Comparison of ENCODE assay signal across 9 cellular contexts in the genomic region with DNA sequence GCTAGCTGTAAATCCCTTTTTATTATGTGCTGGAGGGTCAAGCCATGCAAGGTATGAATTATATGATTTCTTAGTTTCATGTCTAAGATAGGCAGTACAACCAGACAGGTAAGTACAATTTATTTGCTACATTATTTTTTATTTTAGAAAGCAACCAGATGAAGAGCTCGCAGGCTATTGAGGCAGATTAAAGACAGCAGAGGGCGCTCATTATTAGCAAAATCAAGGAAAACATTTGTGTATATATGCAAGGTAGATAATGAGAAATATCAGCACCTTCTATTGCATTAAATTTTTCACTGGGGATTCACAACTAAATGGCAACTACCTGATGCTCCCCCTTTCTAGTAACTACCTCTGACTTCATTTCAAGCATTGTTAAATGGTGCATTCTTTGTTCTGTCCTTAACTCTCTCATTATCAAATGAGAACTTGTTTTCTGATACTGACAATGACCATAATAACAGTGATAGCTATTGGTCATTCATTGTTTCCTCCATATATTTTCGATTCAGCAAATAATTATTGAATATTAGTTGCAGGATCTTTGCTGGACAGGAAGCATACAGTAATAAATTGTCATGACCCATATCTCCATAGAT. TPM values are rescaled to one million over a fixed set of nuclear protein-coding genes. Genes with fewer than 3 reads are reported as not detected.
DNase-seq lines count a peak whose midpoint lies in the region; ATAC-seq, FAIRE-seq and TF ChIP-seq lines count a peak whose summit lies in the region.
"Had no signal": no experiment of that assay in that cellular context is flagged by ENCODE, and none has a peak within 500 bp of the region (broad histone marks: within the 10 kb centered on the region; RNA-seq: fewer than 3 reads in every experiment).

No MANE protein-coding gene starts in this region.

- no peak overlapping the region for H3K4me2 ChIP-seq in GM23338

- H3K4me1 ChIP-seq in GM23338 (ENCODE audit: insufficient read depth): peaks cover 5% of the 10 kb centered on the region

- H3K36me3 ChIP-seq in GM23338 (ENCODE audit: insufficient read depth) (0 out of 2 replicates have a peak, but pooled peaks cover 5% of the 10 kb centered on the region), bronchial epithelial cell (ENCODE audit: control insufficient read depth, insufficient read depth, low read length) (no peaks in the 10 kb centered on the region)

- TF ChIP-seq CTCF in GM23338 (conservative IDR thresholded peaks at IDR 0.05; ENCODE audit: low read depth in 2 of 2) (peak; percentile 71 to 93), bronchial epithelial cell (IDR thresholded peaks at IDR 0.05; ENCODE audit: insufficient read depth, low read length, severe bottlenecking) (peak; percentile 42)

- no peak overlapping the region for H3K27ac Mint-ChIP-seq in GM23338
- H3K27ac Mint-ChIP-seq: T-helper 1 cell treated with Interleukin-12 subunit alpha and Interleukin-12 subunit beta and Interleukin-4 antibody, amounts not matched to agents 30 μg/mL and 1 μg/mL, for 36 hours had no signal

- peak; percentile 54 for ATAC-seq in GM23338
- ATAC-seq in GM19324 (IDR thresholded peaks at IDR 0.05; ENCODE audit: low FRiP score, unreplicated experiment): no peak
- ATAC-seq in GM21526 (IDR thresholded peaks at IDR 0.05; ENCODE audit: low FRiP score, unreplicated experiment): no peak

- peaks cover 15% of the 10 kb centered on the region for H3K4me1 Mint-ChIP-seq in GM23338

- H3K4me3 Mint-ChIP-seq in GM23338: no peak overlapping the region
- H3K4me3 Mint-ChIP-seq: T-helper 1 cell treated with Interleukin-12 subunit alpha and Interleukin-12 subunit beta and Interleukin-4 antibody, amounts not matched to agents 30 μg/mL and 1 μg/mL, for 36 hours had no signal

- no peak for FAIRE-seq in bronchial epithelial cell (lab: Jason Lieb, UNC)

- H3K9me2 ChIP-seq in GM23338 (ENCODE audit: insufficient read depth): no peaks in the 10 kb centered on the region

- no peak overlapping the region for H2AFZ ChIP-seq in GM23338

- H3K27me3 ChIP-seq in GM23338 (ENCODE audit: insufficient read depth): no peaks in the 10 kb centered on the region
- no peaks in the 10 kb centered on the region for H3K27me3 ChIP-seq in bronchial epithelial cell (ENCODE audit: control insufficient read depth, insufficient read depth, low read length)

- H3K27me3 Mint-ChIP-seq in GM23338 (ENCODE audit: insufficient read depth, low read depth, poor library complexity): peaks cover 1% of the 10 kb centered on the region

- H3K36me3 Mint-ChIP-seq in GM23338 (ENCODE audit: low read depth): no peaks in the 10 kb centered on the region; the same call in 2 of the 3 replicates

- H4K20me1 ChIP-seq in GM23338 (replicated peaks; ENCODE audit: insufficient read depth): no peaks in the 10 kb centered on the region

- H3K27ac ChIP-seq in GM23338 (ENCODE audit: low read depth): no peak overlapping the region

- no peaks in the 10 kb centered on the region for H3F3A ChIP-seq in GM23338 (replicated peaks; ENCODE audit: low read depth)

- DNase-seq in GM23338 (ENCODE audit: low spot score) (peak; percentile 63), NCI-H2227 (lab: John Stamatoyannopoulos, UW; ENCODE audit: unreplicated experiment) (peak; percentile 3), bronchial epithelial cell (ENCODE audit: low read depth) (peak; percentile 67), midbrain (lab: John Stamatoyannopoulos, UW) (peak; percentile 15), hepatic stellate cell (ENCODE audit: low spot score) (no peak), DMS79 treated with DMSO at 0.1 percent for 48 hours (lab: John Stamatoyannopoulos, UW) (no peak)

- H3K79me2 ChIP-seq in GM23338 (replicated peaks; ENCODE audit: insufficient read depth): no peaks in the 10 kb centered on the region

- no peak overlapping the region for H3K4me3 ChIP-seq in GM23338
- H3K4me3 ChIP-seq in bronchial epithelial cell (ENCODE audit: low read depth, low read length): no peak overlapping the region

- no peaks in the 10 kb centered on the region for H3K9me3 Mint-ChIP-seq in GM23338
- H3K9me3 Mint-ChIP-seq: T-helper 1 cell treated with Interleukin-12 subunit alpha and Interleukin-12 subunit beta and Interleukin-4 antibody, amounts not matched to agents 30 μg/mL and 1 μg/mL, for 36 hours had no signal

TF ChIP-seq in GM23338, 12 proteins besides CTCF, POLR2A, EP300 and RAD21:
- TF ChIP-seq POLR2AphosphoS5 (IDR thresholded peaks at IDR 0.05; ENCODE audit: low read depth): no peak
- TF ChIP-seq, protein P1, sequence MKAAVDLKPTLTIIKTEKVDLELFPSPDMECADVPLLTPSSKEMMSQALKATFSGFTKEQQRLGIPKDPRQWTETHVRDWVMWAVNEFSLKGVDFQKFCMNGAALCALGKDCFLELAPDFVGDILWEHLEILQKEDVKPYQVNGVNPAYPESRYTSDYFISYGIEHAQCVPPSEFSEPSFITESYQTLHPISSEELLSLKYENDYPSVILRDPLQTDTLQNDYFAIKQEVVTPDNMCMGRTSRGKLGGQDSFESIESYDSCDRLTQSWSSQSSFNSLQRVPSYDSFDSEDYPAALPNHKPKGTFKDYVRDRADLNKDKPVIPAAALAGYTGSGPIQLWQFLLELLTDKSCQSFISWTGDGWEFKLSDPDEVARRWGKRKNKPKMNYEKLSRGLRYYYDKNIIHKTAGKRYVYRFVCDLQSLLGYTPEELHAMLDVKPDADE (IDR thresholded peaks at IDR 0.05): no peak
- TF ChIP-seq STAT1 (IDR thresholded peaks at IDR 0.05; ENCODE audit: unreplicated experiment): no peak
- TF ChIP-seq JUNB (IDR thresholded peaks at IDR 0.05; ENCODE audit: unreplicated experiment): no peak
- TF ChIP-seq ZNF114 (CRISPR knock-in tag; IDR thresholded peaks at IDR 0.05): no peak

RNA-seq across cellular contexts. Expression of a gene that starts 8.6 kb away (rescaled TPM):
- 27.0 and 36.1 TPM in 2 replicates for total RNA-seq in GM23338 (2014; rRNA removed; shearing (Covaris generic))
- polyA plus RNA-seq in GM23338 (2016; fragmentation: Nextera tagmentation; extraction: Ambion mirVana): 251 and 256 TPM in 2 replicates
- not detected in 2 replicates for total RNA-seq in bronchial epithelial cell

RNA-seq across cellular contexts. Expression of a gene that starts 19.2 kb away (rescaled TPM):
- not detected in 2 replicates for total RNA-seq in GM23338 (2014; rRNA removed; shearing (Covaris generic))
- 0.40 and 0.42 TPM in 2 replicates for polyA plus RNA-seq in GM23338 (2016; fragmentation: Nextera tagmentation; extraction: Ambion mirVana)
- not detected in 2 replicates for total RNA-seq in bronchial epithelial cell

RNA-seq across cellular contexts. Expression of a gene that starts 55.7 kb away (rescaled TPM):
- not detected in 2 replicates for total RNA-seq in GM23338 (2014; rRNA removed; shearing (Covaris generic))
- 0.82 and 0.90 TPM in 2 replicates for polyA plus RNA-seq in GM23338 (2016; fragmentation: Nextera tagmentation; extraction: Ambion mirVana)
- total RNA-seq in bronchial epithelial cell: 0.51 and 1.1 TPM in 2 replicates

Comparison
In these comparisons a context has a peak if more than half of its experiments do, and no peak if none do; other contexts are left out.
1. DNase-seq: peak in GM23338 (single experiment), NCI-H2227 (single experiment), bronchial epithelial cell (single experiment) and midbrain (single experiment); none in hepatic stellate cell (single experiment) and DMS79 treated with DMSO at 0.1 percent for 48 hours (single experiment).
2. RNA of a gene that starts 8.6 kb away (total RNA-seq): 27.0 to 36.1 TPM in GM23338; not detected in bronchial epithelial cell; every median in the first group is over 10 times any median in the second.